In genomic region chr12:92141585-92142244, GRCh38 we compare ENCODE assay signal across 8 cellular contexts. TPM values are rescaled to one million over a fixed set of nuclear protein-coding genes. Genes with fewer than 3 reads are reported as not detected.
DNase-seq lines count a peak whose midpoint lies in the region; ATAC-seq and TF ChIP-seq lines count a peak whose summit lies in the region.

No MANE protein-coding gene starts in this region.

- no peak for TF ChIP-seq CTCF in 22Rv1 (IDR thresholded peaks at IDR 0.05)
- TF ChIP-seq CTCF in ascending aorta (IDR thresholded peaks at IDR 0.05), result no peak
- TF ChIP-seq CTCF in lung (IDR thresholded peaks at IDR 0.05; ENCODE audit: control extremely low read depth, extremely low read depth), result no peak
- no peak for TF ChIP-seq CTCF in GM13977 (IDR thresholded peaks at IDR 0.05; ENCODE audit: extremely low read depth, insufficient read depth, missing control alignments)

- WGBS in GM23248 (ENCODE audit: low coverage in 1 of 2, low lambda C conversion rate in 2 of 2, missing lambda C conversion rate in 2 of 2), 2 experiments, result 39 to 43% methylated on average over 5 of the region's 5 CpGs
- 16 to 29% methylated on average over 5 of the region's 5 CpGs for WGBS in lung, 2 donors
- 3 to 5% methylated on average over 5 of the region's 5 CpGs for WGBS in aorta, 2 donors

- H3F3A ChIP-seq in GM23248 (ENCODE audit: insufficient read depth), result peaks cover 78% of the 10 kb centered on the region

- ATAC-seq in lung (ENCODE audit: insufficient read depth, low FRiP score) (no peak), aorta (ENCODE audit: low FRiP score) (no peak)

- peak overlapping the region; percentile 98 for H3K4me2 ChIP-seq in GM23248 (ENCODE audit: unreplicated experiment)

- no peaks in the 10 kb centered on the region for H3K9me2 ChIP-seq in GM23248 (ENCODE audit: insufficient read depth)

- H3K36me3 ChIP-seq in GM23248 (ENCODE audit: low read depth), result peaks cover 30% of the 10 kb centered on the region
- H3K36me3 ChIP-seq in ascending aorta, result peaks cover 0 to 28% of the 10 kb centered on the region in 2 donors
- H3K36me3 ChIP-seq in lung (ENCODE audit: control insufficient read depth in 2 of 2, insufficient read depth in 2 of 2, low read length in 2 of 2), result peaks cover 1 to 6% of the 10 kb centered on the region in 2 donors
- H3K36me3 ChIP-seq in aorta (ENCODE audit: control insufficient read depth in 1 of 2, insufficient read depth in 2 of 2, low read length in 1 of 2), result no peaks in the 10 kb centered on the region

- H3K27ac ChIP-seq in 22Rv1 (peak overlapping the region; percentile 97), GM23248 (0 out of 2 replicates have a peak overlapping the region, but pooled peaks have one; percentile 90), ascending aorta (peak overlapping the region; percentile 29 to 51), lung (ENCODE audit: low read depth in 1 of 2, low read length in 1 of 2) (peak overlapping the region in 1 of 2 donors; percentile 74), aorta (ENCODE audit: low read depth in 1 of 2, low read length in 2 of 2) (no peak overlapping the region)

- in situ Hi-C loops in GM23248 (cut with MboI) (loop anchor here (10.0 to 25.0 kb wide), 3 partner anchors 423 to 757 kb away; no protein-coding TSS in a partner anchor), GM13977 (cut with MboI; ENCODE audit: low pct_unique_long_range_greater_than_20kb, low sequenced_read_pairs, unreplicated experiment) (loop anchor here (25.0 kb wide), 2 partner anchors 554 to 754 kb away; no protein-coding TSS in a partner anchor)

- peaks cover 66% of the 10 kb centered on the region for H3K4me1 ChIP-seq in GM23248 (ENCODE audit: insufficient read depth)
- peaks cover 0 to 24% of the 10 kb centered on the region in 2 donors for H3K4me1 ChIP-seq in ascending aorta
- H3K4me1 ChIP-seq in lung (ENCODE audit: control insufficient read depth in 2 of 2, insufficient read depth in 2 of 2, low read length in 2 of 2), result peaks cover 0 to 12% of the 10 kb centered on the region in 2 donors
- H3K4me1 ChIP-seq in aorta (ENCODE audit: control insufficient read depth in 1 of 2, insufficient read depth in 2 of 2, low read length in 2 of 2), result peaks cover 2 to 11% of the 10 kb centered on the region in 2 donors

- no peaks in the 10 kb centered on the region for H3K9me3 ChIP-seq in GM23248 (ENCODE audit: low read depth)
- H3K9me3 ChIP-seq in ascending aorta, result no peaks in the 10 kb centered on the region
- H3K9me3 ChIP-seq in lung (ENCODE audit: control insufficient read depth in 2 of 2, insufficient read depth in 1 of 2, low read length in 1 of 2), result peaks cover 0 to 2% of the 10 kb centered on the region in 2 donors
- no peaks in the 10 kb centered on the region for H3K9me3 ChIP-seq in aorta (ENCODE audit: control insufficient read depth, low read length)

- intact Hi-C loops in ascending aorta (cut with DNase I) (loop anchor here (5.0 kb wide), 1 partner anchor 329 kb away; no protein-coding TSS in a partner anchor), aorta (cut with DNase I) (loop anchor here (5.0 to 10.0 kb wide), 7 partner anchors 79 to 759 kb away; no protein-coding TSS in a partner anchor)

- H3K27me3 ChIP-seq in GM23248 (replicated peaks; ENCODE audit: insufficient read depth) (no peaks in the 10 kb centered on the region), ascending aorta (no peaks in the 10 kb centered on the region), lung (ENCODE audit: control insufficient read depth, insufficient read depth) (no peaks in the 10 kb centered on the region), aorta (ENCODE audit: control insufficient read depth in 1 of 2, insufficient read depth in 2 of 2, low read length in 1 of 2) (no peaks in the 10 kb centered on the region)

- peaks cover 4% of the 10 kb centered on the region; the same call in 1 of the 2 replicates for H4K20me1 ChIP-seq in GM23248 (ENCODE audit: insufficient read depth)

- H3K4me3 ChIP-seq in GM23248, result peak overlapping the region; percentile 95
- H3K4me3 ChIP-seq in ascending aorta, result peak overlapping the region; percentile 94 to 95
- peak overlapping the region; percentile 44 for H3K4me3 ChIP-seq in lung
- peak overlapping the region; percentile 96 to 98 for H3K4me3 ChIP-seq in aorta (ENCODE audit: low read length in 2 of 2)

- H3K79me2 ChIP-seq in GM23248 (ENCODE audit: insufficient read depth), result peaks cover 87% of the 10 kb centered on the region

- no peak overlapping the region for H2AFZ ChIP-seq in GM23248

- DNase-seq in GM23248 (no peak), ascending aorta (ENCODE audit: low spot score in 2 of 2) (no peak), lung (ENCODE audit: low spot score) (no peak), aorta (no peak), GM13977 (ENCODE audit: low spot score) (no peak), NCI-H1694 (lab: John Stamatoyannopoulos, UW) (no peak), GM03348 (ENCODE audit: low spot score) (no peak)

- peak overlapping the region; percentile 95 for H3K9ac ChIP-seq in GM23248

RNA-seq across cellular contexts. Expression of gene BTG1, which starts 3.9 kb away (rescaled TPM):
- 13.9 and 14.4 TPM in 2 replicates for total RNA-seq in GM23248 (2014; rRNA removed; shearing (Covaris generic))
- 58.9 and 62.2 TPM in 2 replicates for polyA plus RNA-seq in GM23248 (2016; fragmentation: Nextera tagmentation; extraction: Ambion mirVana)
- 17.3 TPM for total RNA-seq in ascending aorta
- 100 to 1,000 TPM; 128 to 147 TPM for total RNA-seq in lung
- polyA plus RNA-seq in lung, result 10 to 100 TPM; 38.4 to 50.9 TPM
- 10 to 100 TPM; 81.0 to 86.9 TPM for total RNA-seq in aorta
- 10 to 100 TPM; 25.7 to 46.1 TPM for polyA plus RNA-seq in aorta

Comparison
In these comparisons a context has a peak if more than half of its experiments do, and no peak if none do; other contexts are left out.
1. H3K27ac ChIP-seq: peak in 22Rv1 (single experiment), GM23248 (single experiment) and ascending aorta (2 of 2); none in aorta (0 of 2).
2. H3K4me3 ChIP-seq: peak in every context shown above with its lines; median percentile 97 in aorta; 95 in GM23248; 94 in ascending aorta; 44 in lung.